Comparison of ENCODE assay signal across 12 cellular contexts in genomic region chr1:40694353-40694874, GRCh38. TPM values are rescaled to one million over a fixed set of nuclear protein-coding genes. Genes with fewer than 3 reads are reported as not detected.
DNase-seq lines count a peak whose midpoint lies in the region; ATAC-seq, FAIRE-seq and TF ChIP-seq lines count a peak whose summit lies in the region.
"Had no signal": no experiment of that assay in that cellular context is flagged by ENCODE, and none has a peak within 500 bp of the region (broad histone marks: within the 10 kb centered on the region; RNA-seq: fewer than 3 reads in every experiment).

No MANE protein-coding gene starts in this region.

- H3K36me3 ChIP-seq in HepG2 (replicated peaks in 1 of 2; ENCODE audit: control insufficient read depth in 1 of 2, insufficient read depth in 2 of 2, low read length in 2 of 2) = 0 out of 5 replicates have a peak, but pooled peaks cover 1 to 4% of the 10 kb centered on the region in 2 experiments
- no peaks in the 10 kb centered on the region for H3K36me3 ChIP-seq in right lobe of liver
- peaks cover 5% of the 10 kb centered on the region; the same call in 1 of the 2 replicates for H3K36me3 ChIP-seq in SU-DHL-6 (ENCODE audit: low read length)
- peaks cover 0 to 4% (median 0%) of the 10 kb centered on the region in 4 donors for H3K36me3 ChIP-seq in esophagus muscularis mucosa
- peaks cover 5% of the 10 kb centered on the region for H3K36me3 ChIP-seq in HAP-1 (replicated peaks)

- in situ Hi-C loops in HepG2 (cut with HindIII; ENCODE audit: extremely low pct_ligation_motif_present, low pct_unique_long_range_greater_than_20kb) = no loop called here
- in situ Hi-C loops in HAP-1 (cut with MboI; ENCODE audit: low sequenced_read_pairs) = no loop called here

- peaks cover 14% of the 10 kb centered on the region; the same call in 1 of the 2 replicates for H3F3A ChIP-seq in SU-DHL-6 (ENCODE audit: insufficient read depth)

- H3K27ac ChIP-seq in HepG2 (ENCODE audit: extremely low read length, insufficient read depth, low read length) (no peak overlapping the region), right lobe of liver (no peak overlapping the region), SU-DHL-6 (ENCODE audit: low read depth, low read length) (no peak overlapping the region), esophagus muscularis mucosa (replicated peaks in 1 of 4) (peak overlapping the region; percentile 99 to 100 (median 100))
- H3K27ac ChIP-seq: coronary artery had no signal

- H2AFZ ChIP-seq in HepG2 (ENCODE audit: low read length) (no peak overlapping the region), SU-DHL-6 (ENCODE audit: low read depth, low read length, severe bottlenecking) (no peak overlapping the region)

- TF ChIP-seq RAD21 in HepG2 (CRISPR knock-in tag; IDR thresholded peaks at IDR 0.05) = no peak

- BruUV-seq in HepG2 (replicated peaks; lab: Mats Ljungman, UMichigan) = no TSS peak

- peaks cover 62% of the 10 kb centered on the region for H3K4me1 ChIP-seq in HepG2 (ENCODE audit: insufficient read depth, low read length)
- peaks cover 0 to 42% (median 6%) of the 10 kb centered on the region in 4 donors for H3K4me1 ChIP-seq in right lobe of liver
- peaks cover 30 to 81% (median 72%) of the 10 kb centered on the region in 4 donors for H3K4me1 ChIP-seq in esophagus muscularis mucosa
- H3K4me1 ChIP-seq in HAP-1 = peaks cover 40% of the 10 kb centered on the region

- intact Hi-C loops in HepG2 (cut with micrococcal nuclease; ENCODE audit: unreplicated experiment) (loop anchor here (5.0 kb wide), 2 partner anchors 63 to 158 kb away; no protein-coding TSS in a partner anchor), right lobe of liver (cut with DNase I) (no loop called here), esophagus muscularis mucosa (cut with DNase I) (loop anchor here (5.0 kb wide), 1 partner anchor 73 kb away; no protein-coding TSS in a partner anchor), left colon (cut with DNase I, micrococcal nuclease) (no loop called here)

- WGBS in HepG2 (ENCODE audit: low lambda C conversion rate) = 67% methylated on average over 2 of the region's 2 CpGs
- WGBS in right lobe of liver (ENCODE audit: insufficient coverage, low coverage, low lambda C conversion rate, missing lambda C conversion rate) = 24% methylated on average over 2 of the region's 2 CpGs
- 57% methylated on average over 2 of the region's 2 CpGs for WGBS in esophagus muscularis mucosa

- no peak for TF ChIP-seq CTCF in HepG2 (CRISPR knock-in tag; IDR thresholded peaks at IDR 0.05)
- no peak for TF ChIP-seq CTCF in right lobe of liver (IDR thresholded peaks at IDR 0.05)
- TF ChIP-seq CTCF in SU-DHL-6 (IDR thresholded peaks at IDR 0.05; ENCODE audit: insufficient read depth, low read length, poor library complexity, severe bottlenecking) = no peak
- TF ChIP-seq CTCF in esophagus muscularis mucosa (IDR thresholded peaks at IDR 0.05) = no peak

- H3K9me3 ChIP-seq in HepG2 (ENCODE audit: low read length) (no peaks in the 10 kb centered on the region), right lobe of liver (no peaks in the 10 kb centered on the region), SU-DHL-6 (ENCODE audit: insufficient read depth, low read length) (no peaks in the 10 kb centered on the region), esophagus muscularis mucosa (no peaks in the 10 kb centered on the region), HAP-1 (no peaks in the 10 kb centered on the region)

- H3K27me3 ChIP-seq in HepG2 (ENCODE audit: control insufficient read depth in 1 of 2, insufficient read depth in 2 of 2, low read length in 2 of 2) (peaks cover 0 to 3% of the 10 kb centered on the region in 2 experiments; a peak in 1 of 5 replicates), right lobe of liver (no peaks in the 10 kb centered on the region), SU-DHL-6 (ENCODE audit: low read length) (no peaks in the 10 kb centered on the region), esophagus muscularis mucosa (no peaks in the 10 kb centered on the region), HAP-1 (ENCODE audit: low read depth) (no peaks in the 10 kb centered on the region)

- H3K4me3 ChIP-seq in HepG2 (replicated peaks in 1 of 3; ENCODE audit: insufficient read depth in 1 of 3, low read depth in 2 of 3, low read length in 3 of 3) (no peak overlapping the region), right lobe of liver (no peak overlapping the region), SU-DHL-6 (ENCODE audit: insufficient read depth, low read length, poor library complexity, severe bottlenecking) (no peak overlapping the region), esophagus muscularis mucosa (no peak overlapping the region), HAP-1 (no peak overlapping the region)
- H3K4me3 ChIP-seq: coronary artery had no signal

- DNase-seq in HepG2 (ENCODE audit: low spot score) (no peak), right lobe of liver (no peak), esophagus muscularis mucosa (ENCODE audit: extremely low spot score) (no peak), left colon (no peak), HAP-1 (ENCODE audit: low spot score in 2 of 2) (no peak)
- DNase-seq: NCI-H1930; NCI-H774; stimulated activated CD4-positive, alpha-beta T cell treated with anti-CD3 and anti-CD28 coated beads, Interleukin-1b, Interleukin-23, amount 100 ng/mL, for 48 hours had no signal

- no peak for ATAC-seq in HepG2
- no peak for ATAC-seq in right lobe of liver
- ATAC-seq in left colon = no peak
- ATAC-seq in GM21528 (IDR thresholded peaks at IDR 0.05; ENCODE audit: low FRiP score, unreplicated experiment) = no peak
- ATAC-seq in HG02884 (IDR thresholded peaks at IDR 0.05; ENCODE audit: unreplicated experiment) = no peak

- TF ChIP-seq EP300 in HepG2 (IDR thresholded peaks at IDR 0.05; ENCODE audit: low read depth in 2 of 2, low read length in 2 of 2) (no peak), HepG2 (CRISPR knock-in tag; IDR thresholded peaks at IDR 0.05; ENCODE audit: borderline replicate concordance) (no peak), esophagus muscularis mucosa (IDR thresholded peaks at IDR 0.05) (no peak)

- peaks cover 88% of the 10 kb centered on the region for H3K79me2 ChIP-seq in HepG2 (ENCODE audit: insufficient read depth, low read length)
- peaks cover 94% of the 10 kb centered on the region for H3K79me2 ChIP-seq in SU-DHL-6 (ENCODE audit: insufficient read depth, low read length)

- POLR2A ChIA-PET in HepG2 (lab: Yijun Ruan, JAX) = interaction anchor here (5.0 to 5.4 kb wide), 2 partner anchors 9 to 16 kb away, joined by 97 to 147 read pairs; no protein-coding TSS in a partner anchor

- H3K4me2 ChIP-seq in HepG2 (ENCODE audit: low read depth, low read length) (peak overlapping the region; percentile 9; the same call in 1 of the 2 replicates), SU-DHL-6 (ENCODE audit: low read depth, low read length, poor library complexity, severe bottlenecking) (peak overlapping the region; percentile 98)

- H3K9ac ChIP-seq in HepG2 (ENCODE audit: insufficient read depth, low read depth, low read length) = 0 out of 2 replicates have a peak overlapping the region, but pooled peaks have one; percentile 5
- H3K9ac ChIP-seq in SU-DHL-6 (ENCODE audit: low read length) = peak overlapping the region; percentile 98; the same call in 1 of the 2 replicates

- TF ChIP-seq POLR2A in HepG2 (IDR thresholded peaks at IDR 0.05; ENCODE audit: insufficient read depth in 1 of 2, low read depth in 2 of 2, low read length in 2 of 2) (no peak), right lobe of liver (IDR thresholded peaks at IDR 0.05) (no peak), esophagus muscularis mucosa (IDR thresholded peaks at IDR 0.05; ENCODE audit: low read depth) (no peak)

- no peak for FAIRE-seq in HepG2 (lab: Jason Lieb, UNC)

- H3K9me2 ChIP-seq in SU-DHL-6 (replicated peaks; ENCODE audit: insufficient read depth, low read length) = no peaks in the 10 kb centered on the region

- H4K20me1 ChIP-seq in HepG2 (ENCODE audit: insufficient read depth, low read length) (no peaks in the 10 kb centered on the region; the same call in 1 of the 2 replicates), SU-DHL-6 (ENCODE audit: low read depth, low read length) (no peaks in the 10 kb centered on the region)

- CTCF ChIA-PET in HepG2 (lab: Yijun Ruan, JAX; ENCODE audit: low intra/inter-chr PET ratio, low total read pairs) = no interaction called here

RNA-seq across cellular contexts. Expression of gene NFYC, which starts 2.9 kb away (rescaled TPM):
- total RNA-seq in HepG2 (2016; rRNA removed; fragmentation: Illumina TruSeq; extraction: Trizol) (33.9 and 41.3 TPM in 2 replicates), right lobe of liver (10 to 100 TPM; 21.9 to 36.1 (median 28.1) TPM), esophagus muscularis mucosa (10 to 100 TPM; 30.0 to 54.2 (median 46.6) TPM), left colon (10 to 100 TPM; 62.5 TPM)
- 25.9 and 26.3 TPM in 2 replicates for total RNA-seq in HepG2 (2016; cell fraction: cytosol; rRNA removed; fragmentation: Illumina TruSeq; extraction: Trizol; ENCODE audit: low read depth)
- total RNA-seq in HepG2 (2016; cell fraction: insoluble cytoplasmic fraction; rRNA removed; fragmentation: Illumina TruSeq; extraction: Trizol) = 33.9 and 40.9 TPM in 2 replicates
- total RNA-seq in HepG2 (2016; cell fraction: membrane; rRNA removed; fragmentation: Illumina TruSeq; extraction: Trizol) = 39.1 and 40.3 TPM in 2 replicates
- 32.4 and 36.8 TPM in 2 replicates for total RNA-seq in HepG2 (2016; cell fraction: nucleus; rRNA removed; fragmentation: Illumina TruSeq; extraction: Trizol)
- 69.6 and 73.7 TPM in 2 replicates for polyA plus RNA-seq in HepG2 (2011; rRNA removed)
- 53.5 and 68.5 TPM in 2 replicates for polyA plus RNA-seq in HepG2 (2011; cell fraction: cytosol; rRNA removed)
- 81.8 and 103 TPM in 2 replicates for polyA plus RNA-seq in HepG2 (2011; cell fraction: nucleus; rRNA removed)
- polyA plus RNA-seq in HepG2 (2012) = 34.0 and 34.2 TPM in 2 replicates
- polyA plus RNA-seq in HepG2 (2016; cell fraction: cytosol; fragmentation: Illumina TruSeq; extraction: Trizol; ENCODE audit: low read depth) = 36.8 and 37.1 TPM in 2 replicates
- polyA plus RNA-seq in HepG2 (2016; cell fraction: insoluble cytoplasmic fraction; fragmentation: Illumina TruSeq; extraction: Trizol; ENCODE audit: low read depth) = 67.3 and 76.9 TPM in 2 replicates
- polyA plus RNA-seq in HepG2 (2016; cell fraction: membrane; fragmentation: Illumina TruSeq; extraction: Trizol; ENCODE audit: low read depth) = 46.4 and 53.8 TPM in 2 replicates
- polyA plus RNA-seq in HepG2 (2016; cell fraction: nucleus; fragmentation: Illumina TruSeq; extraction: Trizol; ENCODE audit: insufficient read depth, low read depth) = 88.2 and 99.1 TPM in 2 replicates
- polyA minus RNA-seq in HepG2 (2011; rRNA and poly(A)+ RNA removed; ENCODE audit: low replicate concordance) = 97.3 and 101 TPM in 2 replicates
- 34.4 and 38.4 TPM in 2 replicates for polyA minus RNA-seq in HepG2 (2011; cell fraction: cytosol; rRNA and poly(A)+ RNA removed)
- polyA minus RNA-seq in HepG2 (2011; cell fraction: nucleus; rRNA and poly(A)+ RNA removed) = 57.3 and 58.2 TPM in 2 replicates

RNA-seq across cellular contexts. Expression of gene RIMS3, which starts 28.9 kb away (rescaled TPM):
- total RNA-seq in HepG2 (2016; rRNA removed; fragmentation: Illumina TruSeq; extraction: Trizol) = 5.4 TPM in 2 replicates
- 4.3 and 5.4 TPM in 2 replicates for total RNA-seq in HepG2 (2016; cell fraction: cytosol; rRNA removed; fragmentation: Illumina TruSeq; extraction: Trizol; ENCODE audit: low read depth)
- 4.6 and 5.5 TPM in 2 replicates for total RNA-seq in HepG2 (2016; cell fraction: insoluble cytoplasmic fraction; rRNA removed; fragmentation: Illumina TruSeq; extraction: Trizol)
- 7.8 and 9.0 TPM in 2 replicates for total RNA-seq in HepG2 (2016; cell fraction: membrane; rRNA removed; fragmentation: Illumina TruSeq; extraction: Trizol)
- 3.8 and 4.7 TPM in 2 replicates for total RNA-seq in HepG2 (2016; cell fraction: nucleus; rRNA removed; fragmentation: Illumina TruSeq; extraction: Trizol)
- polyA plus RNA-seq in HepG2 (2011; rRNA removed) = 2.1 and 3.4 TPM in 2 replicates
- 1.6 and 1.8 TPM in 2 replicates for polyA plus RNA-seq in HepG2 (2011; cell fraction: cytosol; rRNA removed)
- 7.7 and 9.6 TPM in 2 replicates for polyA plus RNA-seq in HepG2 (2011; cell fraction: nucleus; rRNA removed)
- polyA plus RNA-seq in HepG2 (2012) = 2.2 and 3.0 TPM in 2 replicates
- polyA plus RNA-seq in HepG2 (2016; cell fraction: cytosol; fragmentation: Illumina TruSeq; extraction: Trizol; ENCODE audit: low read depth) = 6.0 TPM in 2 replicates
- polyA plus RNA-seq in HepG2 (2016; cell fraction: insoluble cytoplasmic fraction; fragmentation: Illumina TruSeq; extraction: Trizol; ENCODE audit: low read depth) = 3.3 and 3.7 TPM in 2 replicates
- polyA plus RNA-seq in HepG2 (2016; cell fraction: membrane; fragmentation: Illumina TruSeq; extraction: Trizol; ENCODE audit: low read depth) = 7.1 and 8.4 TPM in 2 replicates
- 5.6 and 5.8 TPM in 2 replicates for polyA plus RNA-seq in HepG2 (2016; cell fraction: nucleus; fragmentation: Illumina TruSeq; extraction: Trizol; ENCODE audit: insufficient read depth, low read depth)
- 1.1 and 3.7 TPM in 2 replicates for polyA minus RNA-seq in HepG2 (2011; rRNA and poly(A)+ RNA removed; ENCODE audit: low replicate concordance)
- polyA minus RNA-seq in HepG2 (2011; cell fraction: cytosol; rRNA and poly(A)+ RNA removed) = 1.5 and 1.9 TPM in 2 replicates
- 2.4 and 3.1 TPM in 2 replicates for polyA minus RNA-seq in HepG2 (2011; cell fraction: nucleus; rRNA and poly(A)+ RNA removed)
- 1 to 10 TPM in 2 of 6 experiments, under 1 TPM in 4; 0.35 to 1.4 (median 0.45) TPM for total RNA-seq in right lobe of liver
- total RNA-seq in esophagus muscularis mucosa = 10 to 100 TPM in 2 of 4 donors, 1 to 10 TPM in 2; 5.4 to 15.7 (median 9.2) TPM
- 10 to 100 TPM in 1 of 2 donors, 1 to 10 TPM in 1; 6.4 to 15.6 TPM for total RNA-seq in left colon

Comparison
In these comparisons a context has a peak if more than half of its experiments do, and no peak if none do; other contexts are left out.
1. intact Hi-C loops: an anchor here in HepG2 (5.0 kb wide) and esophagus muscularis mucosa (5.0 kb wide); none called in right lobe of liver and left colon.
2. H3K27ac ChIP-seq: peak in esophagus muscularis mucosa (4 of 4); none in HepG2 (single experiment), right lobe of liver (0 of 3) and SU-DHL-6 (single experiment).